35 cellular contexts compared by ENCODE assay signal in the genomic region with DNA sequence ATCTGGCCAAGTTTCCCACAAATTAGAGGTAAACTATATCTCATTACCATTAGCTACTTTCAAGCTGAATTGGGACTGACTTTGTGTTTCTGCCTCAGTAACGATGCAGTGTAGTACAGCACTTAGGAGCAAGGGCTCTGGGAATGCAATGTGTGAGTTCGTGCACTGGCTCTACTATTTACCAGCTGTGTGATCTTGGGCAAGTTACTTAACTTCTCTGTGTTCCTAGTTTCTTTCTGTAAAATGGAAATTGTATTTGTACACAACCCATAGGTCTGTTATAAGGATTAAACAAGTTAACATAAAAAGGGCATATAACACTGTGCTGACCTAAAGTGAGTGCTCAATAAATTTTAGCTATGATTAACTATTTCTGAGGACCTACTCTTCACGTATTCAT.
"Had no signal": no experiment of that assay in that cellular context is flagged by ENCODE, and none has a peak within 500 bp of the region (broad histone marks: within the 10 kb centered on the region; RNA-seq: fewer than 3 reads in every experiment).

No MANE protein-coding gene starts in this region.

- FAIRE-seq: colon had no signal

- H3K36me3 ChIP-seq: adrenal gland, esophagus muscularis mucosa, gastrocnemius medialis, heart left ventricle had no signal

- H3K9me3 ChIP-seq: adrenal gland, body of pancreas, esophagus muscularis mucosa, gastrocnemius medialis, heart left ventricle had no signal

- H3K9me3 Mint-ChIP-seq: activated B cell treated with CpG ODN at 0.5 μM for 24 hours; activated naive CD4-positive, alpha-beta T cell treated with anti-CD3 and anti-CD28 coated beads for 36 hours; activated naive CD4-positive, alpha-beta T cell treated with anti-CD3 and anti-CD28 coated beads, Interleukin-2, amount 50 U/mL, for 24 hours; activated naive CD8-positive, alpha-beta T cell treated with anti-CD3 and anti-CD28 coated beads for 36 hours; activated naive CD8-positive, alpha-beta T cell treated with anti-CD3 and anti-CD28 coated beads, Interleukin-2, amount 50 U/mL, for 24 hours; effector memory CD8-positive, alpha-beta T cell had no signal

- H3K27ac ChIP-seq: adrenal gland, body of pancreas, esophagus muscularis mucosa, foreskin keratinocyte, gastrocnemius medialis, heart left ventricle, VCaP had no signal

- H3K4me3 Mint-ChIP-seq: activated B cell treated with CpG ODN at 0.5 μM for 24 hours; activated CD4-positive, alpha-beta memory T cell treated with anti-CD3 and anti-CD28 coated beads for 36 hours; activated CD8-positive, alpha-beta memory T cell treated with anti-CD3 and anti-CD28 coated beads, Interleukin-2, amount 10 ng/mL, durations not matched to agents 7 days and 5 days; activated CD8-positive, alpha-beta T cell treated with anti-CD3 and anti-CD28 coated beads, Interleukin-2, amount 10 ng/mL, durations not matched to agents 7 days and 5 days; activated naive CD4-positive, alpha-beta T cell treated with anti-CD3 and anti-CD28 coated beads for 36 hours; activated naive CD4-positive, alpha-beta T cell treated with anti-CD3 and anti-CD28 coated beads, Interleukin-2, amount 50 U/mL, for 24 hours; activated naive CD8-positive, alpha-beta T cell treated with anti-CD3 and anti-CD28 coated beads for 36 hours; activated naive CD8-positive, alpha-beta T cell treated with anti-CD3 and anti-CD28 coated beads, Interleukin-2, amount 50 U/mL, for 24 hours; activated T-helper 1 cell treated with anti-CD3 and anti-CD28 coated beads, Interleukin-12 subunit alpha, Interleukin-12 subunit beta, Interleukin-2, Interleukin-4 antibody, amounts not matched to agents 30 ng/mL and 10 ng/mL and 1 ng/mL, durations not matched to agents 14 hours and 24 hours and 36 hours; effector memory CD8-positive, alpha-beta T cell had no signal

- H3K4me3 ChIP-seq: adrenal gland, body of pancreas, esophagus muscularis mucosa, gastrocnemius medialis, heart left ventricle had no signal

- H3K27me3 Mint-ChIP-seq: activated B cell treated with CpG ODN at 0.5 μM for 24 hours; activated CD4-positive, alpha-beta memory T cell treated with anti-CD3 and anti-CD28 coated beads for 36 hours; activated naive CD4-positive, alpha-beta T cell treated with anti-CD3 and anti-CD28 coated beads, Interleukin-2, amount 50 U/mL, for 24 hours; activated naive CD8-positive, alpha-beta T cell treated with anti-CD3 and anti-CD28 coated beads for 36 hours; activated naive CD8-positive, alpha-beta T cell treated with anti-CD3 and anti-CD28 coated beads, Interleukin-2, amount 50 U/mL, for 24 hours had no signal

- H3K27ac Mint-ChIP-seq: activated B cell treated with CpG ODN at 0.5 μM for 24 hours; activated CD4-positive, alpha-beta memory T cell treated with anti-CD3 and anti-CD28 coated beads for 36 hours; activated CD8-positive, alpha-beta memory T cell treated with anti-CD3 and anti-CD28 coated beads, Interleukin-2, amount 10 ng/mL, durations not matched to agents 7 days and 5 days; activated CD8-positive, alpha-beta T cell treated with anti-CD3 and anti-CD28 coated beads, Interleukin-2, amount 10 ng/mL, durations not matched to agents 7 days and 5 days; activated naive CD4-positive, alpha-beta T cell treated with anti-CD3 and anti-CD28 coated beads for 36 hours; activated naive CD4-positive, alpha-beta T cell treated with anti-CD3 and anti-CD28 coated beads, Interleukin-2, amount 50 U/mL, for 24 hours; activated naive CD8-positive, alpha-beta T cell treated with anti-CD3 and anti-CD28 coated beads for 36 hours; activated naive CD8-positive, alpha-beta T cell treated with anti-CD3 and anti-CD28 coated beads, Interleukin-2, amount 50 U/mL, for 24 hours; activated T-helper 1 cell treated with anti-CD3 and anti-CD28 coated beads, Interleukin-12 subunit alpha, Interleukin-12 subunit beta, Interleukin-2, Interleukin-4 antibody, amounts not matched to agents 30 ng/mL and 10 ng/mL and 1 ng/mL, durations not matched to agents 14 hours and 24 hours and 36 hours; activated T-helper 2 cell treated with anti-CD3 and anti-CD28 coated beads, Interferon-gamma antibody, Interleukin-2, Interleukin-4, amounts not matched to agents 10 μg/mL and 5 μg/mL and 100 μg/mL, durations not matched to agents 14 hours and 24 hours and 36 hours; effector memory CD8-positive, alpha-beta T cell had no signal

- DNase-seq: activated B cell treated with CpG ODN at 0.5 μM for 24 hours; activated CD4-positive, alpha-beta memory T cell treated with anti-CD3 and anti-CD28 coated beads for 36 hours; activated CD4-positive, alpha-beta T cell treated with anti-CD3 and anti-CD28 coated beads for 48 hours; activated CD4-positive, alpha-beta T cell treated with anti-CD3 and anti-CD28 coated beads, Interleukin-2, amount 50 U/mL, for 1 hour; activated CD8-positive, alpha-beta memory T cell treated with anti-CD3 and anti-CD28 coated beads, Interleukin-2, amount 10 ng/mL, durations not matched to agents 7 days and 5 days; activated CD8-positive, alpha-beta memory T cell treated with anti-CD3 and anti-CD28 coated beads, Interleukin-2, amount 50 U/mL, for 4 hours; activated CD8-positive, alpha-beta T cell treated with anti-CD3 and anti-CD28 coated beads, Interleukin-2, amount 10 ng/mL, durations not matched to agents 7 days and 5 days; activated effector memory CD4-positive, alpha-beta T cell treated with anti-CD3 and anti-CD28 coated beads, Interleukin-2, amount 50 U/mL, for 16 hours; activated naive CD4-positive, alpha-beta T cell treated with anti-CD3 and anti-CD28 coated beads for 36 hours; activated naive CD8-positive, alpha-beta T cell treated with anti-CD3 and anti-CD28 coated beads for 36 hours; activated naive CD8-positive, alpha-beta T cell treated with anti-CD3 and anti-CD28 coated beads, Interleukin-2, amount 50 U/mL, for 24 hours; activated T-cell treated with anti-CD3 and anti-CD28 coated beads, Interleukin-2, amount 50 U/mL, for 1 hour; activated T-cell treated with anti-CD3 and anti-CD28 coated beads, Interleukin-2, amount 50 U/mL, for 48 hours; adrenal gland; amygdala; aorta; body of pancreas; caudate nucleus; cortex of kidney; dermis blood vessel endothelial cell; effector CD4-positive, alpha-beta T cell; effector memory CD8-positive, alpha-beta T cell; erythroblast; foreskin keratinocyte; gastrocnemius medialis; glutamatergic neuron; heart left ventricle; T-helper 2 cell had no signal

- H3K27me3 ChIP-seq: adrenal gland, body of pancreas, esophagus muscularis mucosa, foreskin keratinocyte, gastrocnemius medialis, heart left ventricle had no signal

- H3K4me1 Mint-ChIP-seq: activated B cell treated with CpG ODN at 0.5 μM for 24 hours; activated CD8-positive, alpha-beta memory T cell treated with anti-CD3 and anti-CD28 coated beads, Interleukin-2, amount 10 ng/mL, durations not matched to agents 7 days and 5 days; activated naive CD4-positive, alpha-beta T cell treated with anti-CD3 and anti-CD28 coated beads, Interleukin-2, amount 50 U/mL, for 24 hours had no signal

- H3K36me3 Mint-ChIP-seq: activated CD4-positive, alpha-beta memory T cell treated with anti-CD3 and anti-CD28 coated beads for 36 hours; activated naive CD4-positive, alpha-beta T cell treated with anti-CD3 and anti-CD28 coated beads, Interleukin-2, amount 50 U/mL, for 24 hours; activated naive CD8-positive, alpha-beta T cell treated with anti-CD3 and anti-CD28 coated beads for 36 hours had no signal

- H3K4me1 ChIP-seq: body of pancreas, esophagus muscularis mucosa, foreskin keratinocyte, gastrocnemius medialis had no signal

- ATAC-seq: activated CD4-positive, CD25-positive, alpha-beta regulatory T cell treated with anti-CD3 and anti-CD28 coated beads, Interleukin-2, amount 50 U/mL, for 24 hours; activated CD8-positive, alpha-beta memory T cell treated with anti-CD3 and anti-CD28 coated beads, Interleukin-2, amount 10 ng/mL, durations not matched to agents 7 days and 5 days; activated CD8-positive, alpha-beta T cell treated with anti-CD3 and anti-CD28 coated beads, Interleukin-2, amount 10 ng/mL, durations not matched to agents 7 days and 5 days; activated naive CD8-positive, alpha-beta T cell treated with anti-CD3 and anti-CD28 coated beads, Interleukin-2, amount 50 U/mL, for 24 hours; body of pancreas; effector memory CD8-positive, alpha-beta T cell; foreskin keratinocyte; gastrocnemius medialis; heart left ventricle had no signal
